29 cellular contexts compared by ENCODE assay signal in genomic region chr5:17272111-17272510, GRCh38. TPM values are rescaled to one million over a fixed set of nuclear protein-coding genes. Genes with fewer than 3 reads are reported as not detected.
DNase-seq lines count a peak whose midpoint lies in the region; ATAC-seq, FAIRE-seq and TF ChIP-seq lines count a peak whose summit lies in the region.
"Had no signal": no experiment of that assay in that cellular context is flagged by ENCODE, and none has a peak within 500 bp of the region (broad histone marks: within the 10 kb centered on the region; RNA-seq: fewer than 3 reads in every experiment).

No MANE protein-coding gene starts in this region.

- peak; percentile 25 to 30; a peak in 3 of 6 replicates for ATAC-seq in A549
- ATAC-seq in memory B cell (ENCODE audit: low read depth) = no peak
- ATAC-seq: GM12878, HepG2, K562, Panc1 had no signal

- H3K36me3 Mint-ChIP-seq in IgD-negative memory B cell (peaks cover 8% of the 10 kb centered on the region), memory B cell (peaks cover 14% of the 10 kb centered on the region)

- H3K4me1 ChIP-seq in A549 (peaks cover 59% of the 10 kb centered on the region), ascending aorta (no peaks in the 10 kb centered on the region)

- POLR2A ChIA-PET in A549 (lab: Yijun Ruan, JAX) = no interaction called here

- no peak overlapping the region for H2AFZ ChIP-seq in SU-DHL-6 (ENCODE audit: low read depth, low read length, severe bottlenecking)

- TF ChIP-seq POLR2A in A549 (IDR thresholded peaks at IDR 0.05; ENCODE audit: low read length) (no peak), H54 (IDR thresholded peaks at IDR 0.05; ENCODE audit: low read depth, low read length) (no peak)

- H3K9me2 ChIP-seq in SU-DHL-6 (replicated peaks; ENCODE audit: insufficient read depth, low read length) = no peaks in the 10 kb centered on the region

- no peaks in the 10 kb centered on the region for H3K9me3 ChIP-seq in A549
- H3K9me3 ChIP-seq in SU-DHL-6 (ENCODE audit: insufficient read depth, low read length) = no peaks in the 10 kb centered on the region
- H3K9me3 ChIP-seq in ascending aorta = no peaks in the 10 kb centered on the region

- H3K27ac Mint-ChIP-seq in IgD-negative memory B cell (peak overlapping the region in 2 of 3 donors; percentile 37 to 58), memory B cell (peak overlapping the region; percentile 75)
- H3K27ac Mint-ChIP-seq: CD4-positive, alpha-beta T cell had no signal

- H3K27me3 ChIP-seq in SU-DHL-6 (ENCODE audit: low read length) (no peaks in the 10 kb centered on the region), ascending aorta (no peaks in the 10 kb centered on the region)
- H3K27me3 ChIP-seq: BLaER1 treated with 17β-estradiol and CSF1 and Interleukin-3, amounts not matched to agents 10 nM and 100 nM had no signal

- H3K4me3 Mint-ChIP-seq in IgD-negative memory B cell = peak overlapping the region in 2 of 4 donors; percentile 6 to 41
- H3K4me3 Mint-ChIP-seq in memory B cell = peak overlapping the region; percentile 12
- H3K4me3 Mint-ChIP-seq: CD4-positive, alpha-beta T cell had no signal

- no peaks in the 10 kb centered on the region for H4K20me1 ChIP-seq in SU-DHL-6 (ENCODE audit: low read depth, low read length)

- TF ChIP-seq CTCF in A549 (IDR thresholded peaks at IDR 0.05) (no peak), SU-DHL-6 (IDR thresholded peaks at IDR 0.05; ENCODE audit: insufficient read depth, low read length, poor library complexity, severe bottlenecking) (no peak), ascending aorta (IDR thresholded peaks at IDR 0.05) (no peak)

- no peaks in the 10 kb centered on the region for H3K9me3 Mint-ChIP-seq in IgD-negative memory B cell
- peaks cover 4% of the 10 kb centered on the region for H3K9me3 Mint-ChIP-seq in memory B cell
- H3K9me3 Mint-ChIP-seq: CD4-positive, alpha-beta T cell had no signal

- H3F3A ChIP-seq in SU-DHL-6 (ENCODE audit: insufficient read depth) = peaks cover 87% of the 10 kb centered on the region

- FAIRE-seq in A549 (lab: Jason Lieb, UNC) = no peak
- FAIRE-seq in H54 (lab: Jason Lieb, UNC) = no peak
- FAIRE-seq: GM12878, HepG2, K562 had no signal

- CTCF ChIA-PET in A549 (lab: Yijun Ruan, JAX) = interaction anchor here (1.1 to 1.3 kb wide), 3 partner anchors 56 to 842 kb away, joined by 3 to 7 read pairs (median 6); no protein-coding TSS in a partner anchor

- H3K27ac ChIP-seq in A549 (0 out of 6 replicates have a peak overlapping the region, but pooled peaks of 1 of the 2 experiments have one; percentile 41), SU-DHL-6 (ENCODE audit: low read depth, low read length) (peak overlapping the region; percentile 84), ascending aorta (no peak overlapping the region)
- H3K27ac ChIP-seq: 22Rv1; BLaER1 treated with 17β-estradiol and CSF1 and Interleukin-3, amounts not matched to agents 10 nM and 100 nM had no signal

- no peak overlapping the region for H3K4me3 ChIP-seq in A549
- peak overlapping the region; percentile 29 for H3K4me3 ChIP-seq in SU-DHL-6 (ENCODE audit: insufficient read depth, low read length, poor library complexity, severe bottlenecking)
- H3K4me3 ChIP-seq in ascending aorta = no peak overlapping the region
- H3K4me3 ChIP-seq: BLaER1 treated with 17β-estradiol and CSF1 and Interleukin-3, amounts not matched to agents 10 nM and 100 nM; GM12878; K562 had no signal

- peak overlapping the region; percentile 29 for H3K9ac ChIP-seq in SU-DHL-6 (ENCODE audit: low read length)
- H3K9ac ChIP-seq: BLaER1 treated with 17β-estradiol and CSF1 and Interleukin-3, amounts not matched to agents 10 nM and 100 nM had no signal

- H3K79me2 ChIP-seq in SU-DHL-6 (ENCODE audit: insufficient read depth, low read length) = peaks cover 87% of the 10 kb centered on the region

- WGBS in A549 (ENCODE audit: missing lambda C conversion rate) = 97% methylated on average over 3 of the region's 3 CpGs

- H3K4me1 Mint-ChIP-seq in IgD-negative memory B cell = peaks cover 53 to 61% (median 55%) of the 10 kb centered on the region in 3 donors
- peaks cover 42% of the 10 kb centered on the region for H3K4me1 Mint-ChIP-seq in memory B cell

- H3K27me3 Mint-ChIP-seq in IgD-negative memory B cell (no peaks in the 10 kb centered on the region), memory B cell (no peaks in the 10 kb centered on the region)
- H3K27me3 Mint-ChIP-seq: CD4-positive, alpha-beta T cell had no signal

- no peak for TF ChIP-seq RAD21 in A549 (conservative IDR thresholded peaks at IDR 0.05 in 1 of 2, IDR thresholded peaks at IDR 0.05 in 1 of 2)

- H3K36me3 ChIP-seq in SU-DHL-6 (ENCODE audit: low read length) (peaks cover 18% of the 10 kb centered on the region), ascending aorta (peaks cover 8 to 17% of the 10 kb centered on the region in 2 donors)

- DNase-seq in A549 (ENCODE audit: low read depth in 1 of 2, low spot score in 1 of 2) = no peak
- DNase-seq in memory B cell (ENCODE audit: low spot score in 2 of 2) = no peak
- DNase-seq in NCI-H2171 (lab: John Stamatoyannopoulos, UW) = no peak
- no peak for DNase-seq in H54 (ENCODE audit: insufficient read length, low spot score)
- no peak for DNase-seq in activated CD4-positive, alpha-beta T cell treated with anti-CD3 and anti-CD28 coated beads, Interleukin-2, amount 50 U/mL, for 48 hours
- no peak for DNase-seq in ascending aorta (ENCODE audit: low spot score in 2 of 2)
- DNase-seq: CD4-positive, alpha-beta T cell; COR-L47; EL; GDM1; MV-4-11; NCI-H1105; NCI-H1436 treated with DMSO at 0.1 percent for 48 hours; NCI-H1930; NCI-H2107; NCI-H446; NCI-H524 treated with DMSO at 0.1 percent for 48 hours; NCI-H82; NK-92 treated with Interleukin-12 subunit alpha and Interleukin-12 subunit beta, amount 100 ng/mL, for 24 hours; SHP77 treated with DMSO at 0.1 percent for 48 hours had no signal

- no peak overlapping the region for H3K4me2 ChIP-seq in A549
- H3K4me2 ChIP-seq in SU-DHL-6 (ENCODE audit: low read depth, low read length, poor library complexity, severe bottlenecking) = peak overlapping the region; percentile 52
- H3K4me2 ChIP-seq: BLaER1 treated with 17β-estradiol and CSF1 and Interleukin-3, amounts not matched to agents 10 nM and 100 nM had no signal

- no peak for TF ChIP-seq EP300 in A549 (IDR thresholded peaks at IDR 0.05)

- intact Hi-C loops in ascending aorta (cut with DNase I) = no loop called here

TF ChIP-seq in A549, 52 proteins besides CTCF, POLR2A, EP300 and RAD21:
- TF ChIP-seq RARB (CRISPR knock-in tag; IDR thresholded peaks at IDR 0.05) (no peak), ESRRA (IDR thresholded peaks at IDR 0.05; ENCODE audit: borderline replicate concordance, low read length) (no peak), FOXS1 (CRISPR knock-in tag; IDR thresholded peaks at IDR 0.05) (no peak), ZSCAN20 (CRISPR knock-in tag; IDR thresholded peaks at IDR 0.05) (no peak), FOSB (CRISPR knock-in tag; IDR thresholded peaks at IDR 0.05) (no peak), MAFK (IDR thresholded peaks at IDR 0.05; ENCODE audit: partially characterized antibody) (no peak), KDM5A (IDR thresholded peaks at IDR 0.05) (no peak)

RNA-seq across cellular contexts. Expression of gene BASP1, which starts 54.7 kb away (rescaled TPM):
- polyA plus RNA-seq in A549 (2011; rRNA removed) = 369 and 454 TPM in 2 replicates
- polyA plus RNA-seq in A549 (2012; cell fraction: cytosol; rRNA removed) = 308 and 386 TPM in 2 replicates
- 121 and 135 TPM in 2 replicates for polyA plus RNA-seq in A549 (2012; cell fraction: nucleus; rRNA removed)
- polyA plus RNA-seq in A549 (2017; fragmentation: RNase III; extraction: RNeasy Plus Mini Kit Qiagen cat#74134 plus additional on column Dnase treatment) = 381 to 414 TPM (median 391 TPM) in 3 replicates
- polyA minus RNA-seq in A549 (2011; rRNA and poly(A)+ RNA removed) = 48.8 and 53.9 TPM in 2 replicates
- polyA plus RNA-seq in IgD-negative memory B cell = 149 TPM
- 69.1 TPM for total RNA-seq in ascending aorta
- total RNA-seq: HepG2, HT-29 had no signal
- polyA plus RNA-seq: K562 had no signal
